9 cellular contexts compared by ENCODE assay signal in genomic region chr4:10107111-10108091, GRCh38. TPM values are rescaled to one million over a fixed set of nuclear protein-coding genes. Genes with fewer than 3 reads are reported as not detected.
DNase-seq lines count a peak whose midpoint lies in the region; ATAC-seq, FAIRE-seq and TF ChIP-seq lines count a peak whose summit lies in the region.
"Had no signal": no experiment of that assay in that cellular context is flagged by ENCODE, and none has a peak within 500 bp of the region (broad histone marks: within the 10 kb centered on the region; RNA-seq: fewer than 3 reads in every experiment).

No MANE protein-coding gene starts in this region.

- peaks cover 84% of the 10 kb centered on the region for H3K36me3 Mint-ChIP-seq in activated CD4-positive, alpha-beta T cell treated with anti-CD3 and anti-CD28 coated beads, Interleukin-2, amount 10 ng/mL, durations not matched to agents 7 days and 5 days (ENCODE audit: low read depth)
- peaks cover 46% of the 10 kb centered on the region for H3K36me3 Mint-ChIP-seq in type B pancreatic cell

- H3K9me3 Mint-ChIP-seq in activated CD4-positive, alpha-beta T cell treated with anti-CD3 and anti-CD28 coated beads, Interleukin-2, amount 10 ng/mL, durations not matched to agents 7 days and 5 days, result no peaks in the 10 kb centered on the region
- no peaks in the 10 kb centered on the region for H3K9me3 Mint-ChIP-seq in type B pancreatic cell

- H3K4me2 ChIP-seq in K562 (ENCODE audit: insufficient read depth, low read length), result no peak overlapping the region

- peaks cover 68% of the 10 kb centered on the region for H4K20me1 ChIP-seq in K562 (replicated peaks; ENCODE audit: control insufficient read depth, insufficient read depth, low read length)

- H2AFZ ChIP-seq in K562 (ENCODE audit: low read depth, low read length), result no peak overlapping the region

- H3K27ac Mint-ChIP-seq in activated CD4-positive, alpha-beta T cell treated with anti-CD3 and anti-CD28 coated beads, Interleukin-2, amount 10 ng/mL, durations not matched to agents 7 days and 5 days, result peak overlapping the region; percentile 72
- peak overlapping the region; percentile 74 for H3K27ac Mint-ChIP-seq in type B pancreatic cell

- H3K4me1 ChIP-seq in K562 (replicated peaks in 1 of 2; ENCODE audit: control insufficient read depth in 2 of 2, insufficient read depth in 2 of 2, low read length in 2 of 2) (peaks cover 28 to 30% of the 10 kb centered on the region in 2 experiments), lung (ENCODE audit: control insufficient read depth in 2 of 2, insufficient read depth in 2 of 2, low read length in 2 of 2) (peaks cover 53 to 57% of the 10 kb centered on the region in 2 donors)

- TF ChIP-seq POLR2A in K562 (conservative IDR thresholded peaks at IDR 0.05), result no peak

- peaks cover 98% of the 10 kb centered on the region for H3K4me1 Mint-ChIP-seq in activated CD4-positive, alpha-beta T cell treated with anti-CD3 and anti-CD28 coated beads, Interleukin-2, amount 10 ng/mL, durations not matched to agents 7 days and 5 days
- H3K4me1 Mint-ChIP-seq in type B pancreatic cell (ENCODE audit: unreplicated experiment), result peaks cover 52% of the 10 kb centered on the region

- CTCF ChIA-PET in activated CD4-positive, alpha-beta T cell treated with anti-CD3 and anti-CD28 coated beads, Interleukin-2, amount 10 ng/mL, durations not matched to agents 7 days and 5 days (lab: Charles Lee), result interaction anchor here (0.9 to 2.0 kb wide), 5 partner anchors 9 to 79 kb away, joined by 3 to 9 read pairs (median 4); partner anchors contain the start of gene WDR1
- CTCF ChIA-PET in K562 (lab: Yijun Ruan, JAX; ENCODE audit: low intra/inter-chr PET ratio), result no interaction called here

- no peak for DNase-seq in activated CD4-positive, alpha-beta T cell treated with anti-CD3 and anti-CD28 coated beads, Interleukin-2, amount 10 ng/mL, durations not matched to agents 7 days and 5 days
- DNase-seq in activated CD4-positive, alpha-beta T cell treated with anti-CD3 and anti-CD28 coated beads for 1 hour, result no peak
- no peak for DNase-seq in K562 (ENCODE audit: extremely low read depth in 1 of 4, low spot score in 3 of 4)
- no peak for DNase-seq in lung (ENCODE audit: low spot score)
- no peak for DNase-seq in type B pancreatic cell (ENCODE audit: extremely low spot score, unreplicated experiment)
- no peak for DNase-seq in islet precursor cell
- DNase-seq in activated effector memory CD4-positive, alpha-beta T cell treated with anti-CD3 and anti-CD28 coated beads, Interleukin-2, amount 50 U/mL, for 16 hours, result no peak
- DNase-seq: NCI-H2171 treated with DMSO at 0.1 percent for 48 hours had no signal

- peak overlapping the region in 1 of 2 experiments; percentile 85; a peak in 2 of 4 replicates for H3K9ac ChIP-seq in K562 (ENCODE audit: insufficient read depth in 1 of 2, low read depth in 2 of 2, low read length in 2 of 2)

- no peaks in the 10 kb centered on the region for H3K27me3 Mint-ChIP-seq in activated CD4-positive, alpha-beta T cell treated with anti-CD3 and anti-CD28 coated beads, Interleukin-2, amount 10 ng/mL, durations not matched to agents 7 days and 5 days
- no peaks in the 10 kb centered on the region for H3K27me3 Mint-ChIP-seq in type B pancreatic cell

- peak overlapping the region; percentile 4; the same call in 2 of the 3 replicates for H3K27ac ChIP-seq in K562 (ENCODE audit: extremely low read depth, low read depth, low read length)
- peak overlapping the region; percentile 58 to 69 for H3K27ac ChIP-seq in lung (ENCODE audit: low read depth in 1 of 2, low read length in 1 of 2)

- BruUV-seq in K562 (replicated peaks; lab: Mats Ljungman, UMichigan), result no TSS peak

- ATAC-seq in K562, result peak; percentile 1; the same call in 1 of the 3 replicates
- ATAC-seq in lung (ENCODE audit: insufficient read depth, low FRiP score), result no peak
- ATAC-seq in HG03442 (IDR thresholded peaks at IDR 0.05; ENCODE audit: unreplicated experiment), result no peak

- intact Hi-C loops in K562 (cut with micrococcal nuclease), result no loop called here

- POLR2A ChIA-PET in activated CD4-positive, alpha-beta T cell treated with anti-CD3 and anti-CD28 coated beads, Interleukin-2, amount 10 ng/mL, durations not matched to agents 7 days and 5 days (lab: Charles Lee), result no interaction called here
- POLR2A ChIA-PET in K562 (lab: Yijun Ruan, JAX), result interaction anchor here (0.8 to 7.5 kb wide), 8 partner anchors 10 to 490 kb away, joined by 3 to 135 read pairs (median 4); partner anchors contain the start of gene WDR1

- H3K36me3 ChIP-seq in K562 (ENCODE audit: control insufficient read depth, insufficient read depth, low read length) (peaks cover 94% of the 10 kb centered on the region), lung (ENCODE audit: control insufficient read depth in 2 of 2, insufficient read depth in 2 of 2, low read length in 2 of 2) (peaks cover 14 to 59% of the 10 kb centered on the region in 2 donors)

- no peak for TF ChIP-seq RAD21 in K562 (CRISPR knock-in tag; conservative IDR thresholded peaks at IDR 0.05 in 1 of 2, IDR thresholded peaks at IDR 0.05 in 1 of 2)

- FAIRE-seq in K562 (lab: Jason Lieb, UNC), result no peak

- no peaks in the 10 kb centered on the region for H3K27me3 ChIP-seq in K562 (ENCODE audit: control insufficient read depth in 2 of 2, insufficient read depth in 2 of 2, low read length in 2 of 2)
- H3K27me3 ChIP-seq in lung (ENCODE audit: control insufficient read depth, insufficient read depth), result no peaks in the 10 kb centered on the region

- peaks cover 32% of the 10 kb centered on the region for H3K9me1 ChIP-seq in K562 (ENCODE audit: control insufficient read depth, insufficient read depth, low read length)

- H3K9me3 ChIP-seq in K562 (replicated peaks; ENCODE audit: control insufficient read depth, insufficient read depth, low read depth, low read length) (no peaks in the 10 kb centered on the region), lung (ENCODE audit: control insufficient read depth in 2 of 2, insufficient read depth in 1 of 2, low read length in 1 of 2) (no peaks in the 10 kb centered on the region)

- in situ Hi-C loops in K562 (cut with MboI), result no loop called here

- no peak overlapping the region for H3K4me3 Mint-ChIP-seq in activated CD4-positive, alpha-beta T cell treated with anti-CD3 and anti-CD28 coated beads, Interleukin-2, amount 10 ng/mL, durations not matched to agents 7 days and 5 days
- no peak overlapping the region for H3K4me3 Mint-ChIP-seq in type B pancreatic cell

- no peak overlapping the region for H3K4me3 ChIP-seq in K562
- H3K4me3 ChIP-seq in lung, result no peak overlapping the region

- 71% methylated on average over 19 of the region's 19 CpGs for WGBS in K562 (ENCODE audit: insufficient coverage, low coverage, missing lambda C conversion rate)
- WGBS in lung, 2 donors, result 78 to 86% methylated on average over 19 of the region's 19 CpGs

- TF ChIP-seq EP300 in K562 (IDR thresholded peaks at IDR 0.05; ENCODE audit: low read length), result no peak

- H3K79me2 ChIP-seq in K562 (ENCODE audit: control insufficient read depth, insufficient read depth, low read length), result peaks cover 97% of the 10 kb centered on the region

- TF ChIP-seq CTCF in K562 (IDR thresholded peaks at IDR 0.05 in 2 of 3, conservative IDR thresholded peaks at IDR 0.05 in 1 of 3; ENCODE audit: insufficient read depth in 2 of 3, low read depth in 1 of 3, low read length in 3 of 3) (no peak), lung (IDR thresholded peaks at IDR 0.05; ENCODE audit: control extremely low read depth, extremely low read depth) (no peak), type B pancreatic cell (conservative IDR thresholded peaks at IDR 0.05) (no peak)

TF ChIP-seq in K562, 482 proteins besides CTCF, POLR2A, EP300 and RAD21:
- TF ChIP-seq RBM22 (IDR thresholded peaks at IDR 0.05; ENCODE audit: low read depth, low read length, poor library complexity, severe bottlenecking), result peak; percentile 57
- peak; percentile 65 for TF ChIP-seq POLR2G (IDR thresholded peaks at IDR 0.05; ENCODE audit: low read depth, low read length)
- no peak for TF ChIP-seq MLX (CRISPR knock-in tag; conservative IDR thresholded peaks at IDR 0.05)
- peak; percentile 71 for TF ChIP-seq RBFOX2 (IDR thresholded peaks at IDR 0.05; ENCODE audit: low read depth, low read length)

RNA-seq across cellular contexts. Expression of gene WDR1, which starts 9.2 kb away (rescaled TPM):
- 100 to 1,000 TPM; 452 to 454 TPM for total RNA-seq in activated CD4-positive, alpha-beta T cell treated with anti-CD3 and anti-CD28 coated beads, Interleukin-2, amount 10 ng/mL, durations not matched to agents 7 days and 5 days
- 72.4 and 125 TPM in 2 replicates for total RNA-seq in K562 (2011; cell fraction: chromatin; rRNA removed; ENCODE audit: low replicate concordance)
- total RNA-seq in K562 (2011; cell fraction: nucleolus; rRNA removed), result 75.3 and 90.2 TPM in 2 replicates
- 64.2 and 70.3 TPM in 2 replicates for total RNA-seq in K562 (2011; cell fraction: nucleoplasm; rRNA removed)
- total RNA-seq in K562 (2014; rRNA removed) (151 and 154 TPM in 2 replicates), K562 (2014; rRNA removed; fragmentation: Illumina TruSeq; extraction: Trizol) (111 and 112 TPM in 2 replicates), K562 (2015; rRNA removed; fragmentation: Illumina TruSeq; extraction: Trizol) (120 and 124 TPM in 2 replicates), K562 (2021) (186 and 213 TPM in 2 replicates), lung (100 to 1,000 TPM; 116 to 325 TPM), type B pancreatic cell (ENCODE audit: low replicate concordance) (227 and 313 TPM in 2 replicates)
- polyA plus RNA-seq in K562 (2011; rRNA removed) (140 and 186 TPM in 2 replicates), K562 (2014; fragmentation: Illumina TruSeq; extraction: Trizol) (139 and 149 TPM in 2 replicates), K562 (2014; fragmentation: Nextera tagmentation; extraction: Ambion mirVana) (10 to 100 TPM; 16.1 to 23.0 TPM), K562 (2014; rRNA removed) (120 and 125 TPM in 2 replicates), lung (100 to 1,000 TPM in 1 of 2 donors, 10 to 100 TPM in 1; 72.0 to 294 TPM)
- polyA plus RNA-seq in K562 (2011; cell fraction: cytosol; rRNA removed), result 176 and 298 TPM in 2 replicates
- 133 and 190 TPM in 2 replicates for polyA plus RNA-seq in K562 (2011; cell fraction: nucleus; rRNA removed)
- polyA plus RNA-seq in K562 (2012), result 144 and 177 TPM in 2 replicates
- 188 and 256 TPM in 2 replicates for polyA minus RNA-seq in K562 (2011; rRNA and poly(A)+ RNA removed)
- 111 and 132 TPM in 2 replicates for polyA minus RNA-seq in K562 (2011; cell fraction: cytosol; rRNA and poly(A)+ RNA removed)
- 53.7 and 56.2 TPM in 2 replicates for polyA minus RNA-seq in K562 (2011; cell fraction: nucleus; rRNA and poly(A)+ RNA removed)
